In the genomic region with DNA sequence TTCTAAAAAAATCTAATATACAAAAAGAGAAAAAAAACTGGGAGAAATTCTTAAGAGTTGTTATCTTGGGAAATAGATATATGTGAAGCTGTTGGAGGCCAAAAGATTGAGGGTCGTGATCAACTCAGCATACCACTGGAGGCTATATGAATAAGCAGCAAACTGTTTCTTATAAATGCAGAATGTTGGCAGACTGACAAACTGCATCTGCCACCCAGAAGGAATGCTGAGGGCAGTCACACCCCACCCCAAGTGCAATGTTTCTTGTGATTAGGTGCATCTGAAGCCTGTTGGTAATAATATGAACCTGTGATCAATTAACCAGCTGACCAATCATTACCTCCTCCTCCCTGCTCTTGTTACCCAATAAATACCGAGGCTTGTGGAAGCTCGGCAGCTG, we compare ENCODE assay signal across 23 cellular contexts.
DNase-seq lines count a peak whose midpoint lies in the region; ATAC-seq and TF ChIP-seq lines count a peak whose summit lies in the region.
"Had no signal": no experiment of that assay in that cellular context is flagged by ENCODE, and none has a peak within 500 bp of the region (broad histone marks: within the 10 kb centered on the region; RNA-seq: fewer than 3 reads in every experiment).

No MANE protein-coding gene starts in this region.

- intact Hi-C loops in PC-3 (cut with micrococcal nuclease), result no loop called here

- no peaks in the 10 kb centered on the region for H4K20me1 ChIP-seq in PC-3 (ENCODE audit: low read length)
- H4K20me1 ChIP-seq: BLaER1 treated with 17β-estradiol and CSF1 and Interleukin-3, amounts not matched to agents 10 nM and 100 nM had no signal

- ATAC-seq in PC-3, result no peak
- ATAC-seq: CD8-positive, alpha-beta T cell; T-cell had no signal

- H3K27ac ChIP-seq in PC-3 (ENCODE audit: low read length), result no peak overlapping the region
- H3K27ac ChIP-seq: BLaER1 treated with 17β-estradiol and CSF1 and Interleukin-3, amounts not matched to agents 10 nM and 100 nM; HL-60; KMS-11; SJCRH30 had no signal

- no peaks in the 10 kb centered on the region for H3K9me3 ChIP-seq in PC-3 (ENCODE audit: low read length)
- H3K9me3 ChIP-seq: SJCRH30 had no signal

- no peaks in the 10 kb centered on the region for H3F3A ChIP-seq in PC-3 (ENCODE audit: low read length, unreplicated experiment)

- no TSS peak for BruUV-seq in PC-3 (replicated peaks; lab: Mats Ljungman, UMichigan)

- no peak overlapping the region for H2AFZ ChIP-seq in PC-3 (ENCODE audit: low read length)

- no peaks in the 10 kb centered on the region for H3K9me2 ChIP-seq in PC-3 (replicated peaks; ENCODE audit: low read length)

- no peaks in the 10 kb centered on the region for H3K27me3 ChIP-seq in PC-3 (ENCODE audit: low read length)
- H3K27me3 ChIP-seq: BLaER1 treated with 17β-estradiol and CSF1 and Interleukin-3, amounts not matched to agents 10 nM and 100 nM; SJCRH30 had no signal

- POLR2A ChIA-PET in PC-3 (lab: Charles Lee; ENCODE audit: unreplicated experiment), result no interaction called here

- H3K79me2 ChIP-seq in PC-3 (ENCODE audit: low read length), result no peaks in the 10 kb centered on the region

- no peak overlapping the region for H3K4me3 ChIP-seq in AG09309 (ENCODE audit: control insufficient read depth, low read depth, low read length)
- no peak overlapping the region for H3K4me3 ChIP-seq in PC-3 (ENCODE audit: low read length)
- H3K4me3 ChIP-seq: BLaER1 treated with 17β-estradiol and CSF1 and Interleukin-3, amounts not matched to agents 10 nM and 100 nM; SJCRH30 had no signal

- no peak overlapping the region for H3K4me2 ChIP-seq in PC-3 (ENCODE audit: low read length)
- H3K4me2 ChIP-seq: BLaER1 treated with 17β-estradiol and CSF1 and Interleukin-3, amounts not matched to agents 10 nM and 100 nM; KMS-11 had no signal

- no peak overlapping the region for H3K9ac ChIP-seq in PC-3 (ENCODE audit: low read length)
- H3K9ac ChIP-seq: BLaER1 treated with 17β-estradiol and CSF1 and Interleukin-3, amounts not matched to agents 10 nM and 100 nM; KMS-11 had no signal

- no peaks in the 10 kb centered on the region for H3K36me3 ChIP-seq in PC-3 (ENCODE audit: low read depth, low read length)
- H3K36me3 ChIP-seq: BLaER1 treated with 17β-estradiol and CSF1 and Interleukin-3, amounts not matched to agents 10 nM and 100 nM; SJCRH30 had no signal

- H3K4me1 ChIP-seq in PC-3 (ENCODE audit: insufficient read depth, low read length), result no peaks in the 10 kb centered on the region
- H3K4me1 ChIP-seq: BLaER1 treated with 17β-estradiol and CSF1 and Interleukin-3, amounts not matched to agents 10 nM and 100 nM; SJCRH30 had no signal

- TF ChIP-seq CTCF in AG09309 (IDR thresholded peaks at IDR 0.05; ENCODE audit: control insufficient read depth, insufficient read depth, low read depth, low read length, missing control alignments) (no peak), PC-3 (conservative IDR thresholded peaks at IDR 0.05; ENCODE audit: low read depth, low read length) (no peak)

- peak; percentile 1 for DNase-seq in AG09309 (ENCODE audit: low read depth)
- DNase-seq in GM04503 (ENCODE audit: low read depth), result peak; percentile 0
- DNase-seq in PC-3, result peak; percentile 16
- peak; percentile 40 for DNase-seq in fibroblast of peridontal ligament (ENCODE audit: extremely low read depth)
- no peak for DNase-seq in 8988T
- DNase-seq in CD1c-positive myeloid dendritic cell (ENCODE audit: extremely low spot score), result no peak
- no peak for DNase-seq in activated T-cell treated with anti-CD3 and anti-CD28 coated beads, Interleukin-2, amount 50 U/mL, for 1 hour
- DNase-seq: CD8-positive, alpha-beta T cell; DMS153; H9; HFFc6; MV-4-11; NCI-H1105 treated with DMSO at 0.1 percent for 48 hours; NCI-H1694; NCI-H2081; NCI-H2171; NCI-H524 treated with DMSO at 0.1 percent for 48 hours; NCI-H82; SJCRH30; T-cell had no signal

- CTCF ChIA-PET in PC-3 (lab: Charles Lee), result no interaction called here

Comparison
In these comparisons a context has a peak if more than half of its experiments do, and no peak if none do; other contexts are left out.
1. DNase-seq: peak in AG09309 (single experiment), GM04503 (single experiment), PC-3 (single experiment) and fibroblast of peridontal ligament (single experiment); none in 8988T (single experiment), CD1c-positive myeloid dendritic cell (single experiment) and activated T-cell treated with anti-CD3 and anti-CD28 coated beads, Interleukin-2, amount 50 U/mL, for 1 hour (single experiment).